Comparison of ENCODE assay signal across 8 cellular contexts in the genomic region with DNA sequence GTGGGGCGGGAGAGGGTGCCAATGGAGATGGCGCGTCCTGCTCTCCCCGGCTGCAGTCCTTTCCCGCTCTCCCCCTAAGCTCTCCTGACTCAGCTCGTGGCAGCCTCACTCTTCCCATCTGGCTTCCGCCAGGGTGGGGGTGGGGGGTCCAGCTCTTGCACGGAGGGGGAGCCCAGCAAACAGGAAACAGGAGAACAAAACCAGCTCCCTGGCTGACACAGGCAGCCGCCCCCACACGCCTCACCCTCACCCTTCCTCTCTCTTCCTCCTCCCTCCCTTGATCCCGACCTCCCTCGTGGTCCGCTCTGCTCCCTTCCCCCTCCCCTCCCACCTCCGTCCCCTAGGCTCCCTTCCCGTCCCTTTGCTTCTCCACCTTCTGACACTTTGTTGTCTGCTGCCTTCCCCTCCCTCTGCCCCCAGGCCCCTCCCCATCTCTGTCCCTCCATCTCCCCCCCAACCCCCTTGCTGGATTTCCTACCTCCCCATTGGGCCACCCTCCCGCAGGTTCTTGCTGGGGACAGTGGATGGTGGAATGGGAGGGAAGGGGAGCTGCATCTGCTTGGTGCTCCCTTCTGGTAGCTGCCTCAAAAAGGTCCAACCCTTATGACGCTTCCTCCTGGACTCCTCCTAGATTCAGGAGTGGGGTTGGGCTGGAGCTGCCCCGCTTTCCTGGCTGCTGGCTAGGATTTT. TPM values are rescaled to one million over a fixed set of nuclear protein-coding genes. Genes with fewer than 3 reads are reported as not detected.
A peak's percentile ranks its signal among the peaks of the same experiment; 100 is the strongest.
DNase-seq lines count a peak whose midpoint lies in the region; ATAC-seq, FAIRE-seq and TF ChIP-seq lines count a peak whose summit lies in the region.

No MANE protein-coding gene starts in this region.

- TF ChIP-seq CTCF in MCF 10A (IDR thresholded peaks at IDR 0.05; ENCODE audit: unreplicated experiment) (no peak), thyroid gland (IDR thresholded peaks at IDR 0.05) (no peak)

- peak; percentile 92 for DNase-seq in HTR-8/SVneo (ENCODE audit: insufficient read length, low spot score)
- peak; percentile 83 for DNase-seq in MCF 10A (ENCODE audit: unreplicated experiment)
- peak; percentile 88 for DNase-seq in islet precursor cell
- DNase-seq in thyroid gland = peak; percentile 18 to 32
- no peak for DNase-seq in GM12892 (ENCODE audit: insufficient read length)
- no peak for DNase-seq in middle frontal gyrus (ENCODE audit: extremely low spot score, low spot score)

- no peaks in the 10 kb centered on the region for H3K27me3 ChIP-seq in thyroid gland

- BruUV-seq in MCF 10A (replicated peaks; lab: Mats Ljungman, UMichigan) = no TSS peak

- peaks cover 31% of the 10 kb centered on the region for H3K4me1 Mint-ChIP-seq in MCF 10A (ENCODE audit: insufficient read depth, unreplicated experiment)

- intact Hi-C loops in MCF 10A (cut with micrococcal nuclease) (no loop called here), thyroid gland (cut with DNase I) (no loop called here)

- H3K27ac ChIP-seq in thyroid gland = peak overlapping the region; percentile 39 to 61 (median 50)

- H3K36me3 ChIP-seq in thyroid gland = no peaks in the 10 kb centered on the region

- FAIRE-seq in HTR-8/SVneo (lab: Jason Lieb, UNC) = no peak
- FAIRE-seq in GM12892 (lab: Jason Lieb, UNC) = no peak

- no peak for TF ChIP-seq POLR2A in thyroid gland (IDR thresholded peaks at IDR 0.05)
- TF ChIP-seq POLR2A in GM12892 (IDR thresholded peaks at IDR 0.05; ENCODE audit: low read depth, low read length) = no peak

- H3K4me3 Mint-ChIP-seq in MCF 10A (ENCODE audit: unreplicated experiment) = peak overlapping the region; percentile 65

- no peaks in the 10 kb centered on the region for H3K9me3 ChIP-seq in thyroid gland

- peaks cover 0 to 37% of the 10 kb centered on the region in 2 donors for H3K4me1 ChIP-seq in thyroid gland

- POLR2A ChIA-PET in MCF 10A (lab: Yijun Ruan, JAX) = interaction anchor here (0.6 kb wide), 1 partner anchor 153 kb away, joined by 3 read pairs; no protein-coding TSS in a partner anchor

- H3K36me3 Mint-ChIP-seq in MCF 10A (ENCODE audit: insufficient read depth, unreplicated experiment) = no peaks in the 10 kb centered on the region

- 56 to 63% methylated on average over 17 to 18 of the region's 18 CpGs for WGBS in thyroid gland, 2 donors

- ATAC-seq in GM19455 (IDR thresholded peaks at IDR 0.05; ENCODE audit: unreplicated experiment) (no peak), GM18870 (IDR thresholded peaks at IDR 0.05; ENCODE audit: unreplicated experiment) (no peak)

- H3K27me3 Mint-ChIP-seq in MCF 10A (ENCODE audit: insufficient read depth, unreplicated experiment) = peaks cover 10% of the 10 kb centered on the region

- CTCF ChIA-PET in MCF 10A (lab: Yijun Ruan, JAX) = interaction anchor here (0.6 to 0.8 kb wide), 2 partner anchors 10 to 103 kb away, joined by 3 to 4 read pairs; no protein-coding TSS in a partner anchor

- H3K27ac Mint-ChIP-seq in MCF 10A (ENCODE audit: low read depth, unreplicated experiment) = no peak overlapping the region

- no peaks in the 10 kb centered on the region for H3K9me3 Mint-ChIP-seq in MCF 10A (ENCODE audit: unreplicated experiment)

- H3K4me3 ChIP-seq in thyroid gland (replicated peaks in 1 of 3) = no peak overlapping the region

RNA-seq across cellular contexts. Expression of gene ARHGAP23, which starts 23.7 kb away (rescaled TPM):
- total RNA-seq in MCF 10A (2022) = 23.2 and 29.2 TPM in 2 replicates
- 10 to 100 TPM; 13.0 to 40.8 (median 24.6) TPM for total RNA-seq in thyroid gland
- polyA plus RNA-seq in GM12892 (2012; ENCODE audit: missing spikeins) = 4.2 TPM

Comparison
In these comparisons a context has a peak if more than half of its experiments do, and no peak if none do; other contexts are left out.
1. DNase-seq: peak in HTR-8/SVneo (single experiment), MCF 10A (single experiment), islet precursor cell (single experiment) and thyroid gland (2 of 2); none in GM12892 (single experiment) and middle frontal gyrus (single experiment).